In genomic region chr2:68000170-68000825, GRCh38 we compare ENCODE assay signal across 23 cellular contexts.
"Had no signal": no experiment of that assay in that cellular context is flagged by ENCODE, and none has a peak within 500 bp of the region (broad histone marks: within the 10 kb centered on the region; RNA-seq: fewer than 3 reads in every experiment).

No MANE protein-coding gene starts in this region.

- H3K4me3 ChIP-seq: dorsolateral prefrontal cortex, heart right ventricle, mucosa of descending colon, pancreas, right lobe of liver, thoracic aorta, upper lobe of right lung had no signal

- H3K27ac Mint-ChIP-seq: activated B cell treated with CpG ODN at 0.5 μM for 24 hours; activated CD8-positive, alpha-beta T cell treated with anti-CD3 and anti-CD28 coated beads for 36 hours; activated naive CD8-positive, alpha-beta T cell treated with anti-CD3 and anti-CD28 coated beads for 36 hours; activated T-helper 17 cell treated with anti-CD3 and anti-CD28 coated beads, Interleukin-2, amount 50 U/mL, for 72 hours; immature natural killer cell; naive thymus-derived CD4-positive, alpha-beta T cell; stimulated activated memory B cell treated with anti-CD40 and anti-IgM and Interleukin-4, amounts not matched to agents 10 μg/mL and 1 μg/mL and 100 μg/mL, for 72 hours; T-cell had no signal

- H3K36me3 Mint-ChIP-seq: activated naive CD8-positive, alpha-beta T cell treated with anti-CD3 and anti-CD28 coated beads for 36 hours; stimulated activated memory B cell treated with anti-CD40 and anti-IgM and Interleukin-4, amounts not matched to agents 10 μg/mL and 1 μg/mL and 100 μg/mL, for 72 hours; T-cell had no signal

- DNase-seq: activated B cell treated with CpG ODN at 0.5 μM for 24 hours; activated CD4-positive, alpha-beta T cell treated with anti-CD3 and anti-CD28 coated beads for 48 hours; activated CD8-positive, alpha-beta T cell treated with anti-CD3 and anti-CD28 coated beads for 36 hours; activated naive CD4-positive, alpha-beta T cell; activated naive CD8-positive, alpha-beta T cell treated with anti-CD3 and anti-CD28 coated beads for 36 hours; activated T-cell treated with anti-CD3 and anti-CD28 coated beads, Interleukin-2, amount 50 U/mL, for 1 hour; amniotic stem cell; brain microvascular endothelial cell; central memory CD4-positive, alpha-beta T cell; dorsolateral prefrontal cortex; heart right ventricle; immature natural killer cell; left ventricle myocardium superior; mucosa of descending colon; naive thymus-derived CD4-positive, alpha-beta T cell; pancreas; right lobe of liver; stimulated activated CD4-positive, alpha-beta T cell treated with anti-CD3 and anti-CD28 coated beads, Interleukin-4, amount 100 ng/mL, for 4 hours; T-cell; upper lobe of right lung had no signal

- H3K4me1 Mint-ChIP-seq: activated B cell treated with CpG ODN at 0.5 μM for 24 hours; activated naive CD8-positive, alpha-beta T cell treated with anti-CD3 and anti-CD28 coated beads for 36 hours; activated T-helper 17 cell treated with anti-CD3 and anti-CD28 coated beads, Interleukin-2, amount 50 U/mL, for 72 hours; immature natural killer cell; naive thymus-derived CD4-positive, alpha-beta T cell; stimulated activated memory B cell treated with anti-CD40 and anti-IgM and Interleukin-4, amounts not matched to agents 10 μg/mL and 1 μg/mL and 100 μg/mL, for 72 hours; T-cell had no signal

- H3K36me3 ChIP-seq: brain microvascular endothelial cell, heart right ventricle, pancreas, right lobe of liver, thoracic aorta, upper lobe of right lung had no signal

- H3K4me1 ChIP-seq: heart right ventricle, pancreas, right lobe of liver, upper lobe of right lung had no signal

- H3K27ac ChIP-seq: brain microvascular endothelial cell, dorsolateral prefrontal cortex, heart right ventricle, pancreas, right lobe of liver, thoracic aorta, upper lobe of right lung had no signal

- H3K4me3 Mint-ChIP-seq: activated B cell treated with CpG ODN at 0.5 μM for 24 hours; activated CD8-positive, alpha-beta T cell treated with anti-CD3 and anti-CD28 coated beads for 36 hours; activated naive CD8-positive, alpha-beta T cell treated with anti-CD3 and anti-CD28 coated beads for 36 hours; activated T-helper 17 cell treated with anti-CD3 and anti-CD28 coated beads, Interleukin-2, amount 50 U/mL, for 72 hours; immature natural killer cell; naive thymus-derived CD4-positive, alpha-beta T cell; stimulated activated memory B cell treated with anti-CD40 and anti-IgM and Interleukin-4, amounts not matched to agents 10 μg/mL and 1 μg/mL and 100 μg/mL, for 72 hours; T-cell had no signal

- H3K9me3 Mint-ChIP-seq: activated CD8-positive, alpha-beta T cell treated with anti-CD3 and anti-CD28 coated beads for 36 hours; activated naive CD8-positive, alpha-beta T cell treated with anti-CD3 and anti-CD28 coated beads for 36 hours; activated T-helper 17 cell treated with anti-CD3 and anti-CD28 coated beads, Interleukin-2, amount 50 U/mL, for 72 hours; stimulated activated memory B cell treated with anti-CD40 and anti-IgM and Interleukin-4, amounts not matched to agents 10 μg/mL and 1 μg/mL and 100 μg/mL, for 72 hours had no signal

- H3K27me3 ChIP-seq: brain microvascular endothelial cell, pancreas, right lobe of liver, upper lobe of right lung had no signal

- H3K9me3 ChIP-seq: mucosa of descending colon, pancreas, right lobe of liver, thoracic aorta, upper lobe of right lung had no signal
